ENCODE assay signal across 8 cellular contexts in the genomic region with DNA sequence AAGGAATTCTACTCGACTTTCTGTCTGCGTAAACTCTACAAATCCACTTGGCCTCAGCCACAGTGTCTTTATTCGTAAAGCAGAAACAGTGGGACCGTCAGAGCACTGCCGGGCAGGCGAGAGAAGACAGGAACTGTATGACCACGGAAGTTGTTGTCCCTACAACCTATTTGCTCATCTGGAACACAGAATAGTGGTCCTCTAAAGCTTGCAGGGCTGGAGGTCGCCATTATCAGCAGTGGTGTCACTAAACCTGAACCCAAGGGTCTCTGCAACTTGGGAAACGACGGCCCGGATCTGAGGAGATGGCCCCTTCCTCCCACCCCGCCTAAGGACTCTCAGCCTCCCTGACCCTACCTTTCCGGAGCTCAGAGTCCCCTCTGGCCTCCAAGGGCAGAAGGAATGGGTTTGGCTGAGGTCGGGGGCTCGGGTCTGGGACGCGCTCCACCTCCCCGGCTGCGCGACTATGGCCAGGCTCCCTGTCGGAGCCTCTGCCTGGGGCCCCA. TPM values are rescaled to one million over a fixed set of nuclear protein-coding genes. Genes with fewer than 3 reads are reported as not detected.
A peak's percentile ranks its signal among the peaks of the same experiment; 100 is the strongest.
DNase-seq lines count a peak whose midpoint lies in the region; ATAC-seq and TF ChIP-seq lines count a peak whose summit lies in the region.

No MANE protein-coding gene starts in this region.

- ATAC-seq in HG02852 (IDR thresholded peaks at IDR 0.05; ENCODE audit: unreplicated experiment), result peak; percentile 3
- no peak for ATAC-seq in GM21786 (IDR thresholded peaks at IDR 0.05; ENCODE audit: unreplicated experiment)

- no peaks in the 10 kb centered on the region for H3K9me3 ChIP-seq in DOHH2 (ENCODE audit: control insufficient read depth, insufficient read depth, low read length)

- POLR2A ChIA-PET in activated CD4-positive, alpha-beta memory T cell treated with anti-CD3 and anti-CD28 coated beads, Interleukin-2, amount 10 ng/mL, durations not matched to agents 7 days and 5 days (lab: Charles Lee), result interaction anchor here (0.8 to 2.8 kb wide), 14 partner anchors 10 to 272 kb away, joined by 3 to 18 read pairs (median 6); partner anchors contain the start of genes POR and TMEM120A

- no peaks in the 10 kb centered on the region for H3F3A ChIP-seq in DOHH2 (ENCODE audit: control insufficient read depth, insufficient read depth)

- peak; percentile 22 for DNase-seq in activated CD4-positive, alpha-beta memory T cell treated with anti-CD3 and anti-CD28 coated beads, Interleukin-2, amount 10 ng/mL, durations not matched to agents 7 days and 5 days
- DNase-seq in glutamatergic neuron (peak; percentile 31), progenitor cell of endocrine pancreas (ENCODE audit: low spot score, unreplicated experiment) (no peak), KG1 (lab: John Stamatoyannopoulos, UW) (no peak), NCI-H446 (lab: John Stamatoyannopoulos, UW) (no peak)

- peaks cover 16% of the 10 kb centered on the region; the same call in 1 of the 2 replicates for H4K20me1 ChIP-seq in DOHH2 (ENCODE audit: control insufficient read depth, insufficient read depth, low read depth, low read length)

- H3K9me2 ChIP-seq in DOHH2 (replicated peaks; ENCODE audit: control insufficient read depth, low read length), result no peaks in the 10 kb centered on the region

- H3K4me3 ChIP-seq in DOHH2 (ENCODE audit: low read length), result peak overlapping the region; percentile 86

- H3K79me2 ChIP-seq in DOHH2 (ENCODE audit: control insufficient read depth, low read length), result peaks cover 98% of the 10 kb centered on the region

- CTCF ChIA-PET in activated CD4-positive, alpha-beta memory T cell treated with anti-CD3 and anti-CD28 coated beads, Interleukin-2, amount 10 ng/mL, durations not matched to agents 7 days and 5 days (lab: Charles Lee), result interaction anchor here (0.6 to 2.2 kb wide), 5 partner anchors 15 to 270 kb away, joined by 3 to 7 read pairs (median 3); no protein-coding TSS in a partner anchor

- peaks cover 63% of the 10 kb centered on the region for H3K36me3 ChIP-seq in DOHH2 (ENCODE audit: control insufficient read depth, low read length)

- H3K27ac Mint-ChIP-seq in activated CD4-positive, alpha-beta memory T cell treated with anti-CD3 and anti-CD28 coated beads, Interleukin-2, amount 10 ng/mL, durations not matched to agents 7 days and 5 days, result peak overlapping the region; percentile 92
- peak overlapping the region; percentile 97 for H3K27ac Mint-ChIP-seq in glutamatergic neuron (ENCODE audit: unreplicated experiment)
- peak overlapping the region; percentile 99 for H3K27ac Mint-ChIP-seq in progenitor cell of endocrine pancreas

- no peaks in the 10 kb centered on the region for H3K9me3 Mint-ChIP-seq in activated CD4-positive, alpha-beta memory T cell treated with anti-CD3 and anti-CD28 coated beads, Interleukin-2, amount 10 ng/mL, durations not matched to agents 7 days and 5 days
- H3K9me3 Mint-ChIP-seq in glutamatergic neuron (ENCODE audit: unreplicated experiment), result peaks cover 6% of the 10 kb centered on the region
- no peaks in the 10 kb centered on the region for H3K9me3 Mint-ChIP-seq in progenitor cell of endocrine pancreas (ENCODE audit: low read depth)

- peak overlapping the region; percentile 77 for H3K27ac ChIP-seq in DOHH2 (ENCODE audit: low read depth, low read length)

- peak overlapping the region; percentile 95 for H3K4me3 Mint-ChIP-seq in activated CD4-positive, alpha-beta memory T cell treated with anti-CD3 and anti-CD28 coated beads, Interleukin-2, amount 10 ng/mL, durations not matched to agents 7 days and 5 days
- H3K4me3 Mint-ChIP-seq in glutamatergic neuron (ENCODE audit: unreplicated experiment) (peak overlapping the region; percentile 98), progenitor cell of endocrine pancreas (ENCODE audit: low read depth) (peak overlapping the region; percentile 97)

- TF ChIP-seq CTCF in DOHH2 (IDR thresholded peaks at IDR 0.05; ENCODE audit: low read depth, low read length, poor library complexity, severe bottlenecking) (no peak), glutamatergic neuron (IDR thresholded peaks at IDR 0.05; ENCODE audit: partially characterized antibody, unreplicated experiment) (no peak), progenitor cell of endocrine pancreas (IDR thresholded peaks at IDR 0.05; ENCODE audit: unreplicated experiment) (no peak)

- no peaks in the 10 kb centered on the region for H3K27me3 ChIP-seq in DOHH2 (ENCODE audit: control insufficient read depth, low read length)

- peaks cover 51% of the 10 kb centered on the region for H3K4me1 Mint-ChIP-seq in activated CD4-positive, alpha-beta memory T cell treated with anti-CD3 and anti-CD28 coated beads, Interleukin-2, amount 10 ng/mL, durations not matched to agents 7 days and 5 days
- peaks cover 2% of the 10 kb centered on the region for H3K4me1 Mint-ChIP-seq in glutamatergic neuron (ENCODE audit: low read depth, unreplicated experiment)
- peaks cover 19% of the 10 kb centered on the region for H3K4me1 Mint-ChIP-seq in progenitor cell of endocrine pancreas (ENCODE audit: low read depth)

- H3K4me2 ChIP-seq in DOHH2 (ENCODE audit: low read length), result peak overlapping the region; percentile 80

- peaks cover 35% of the 10 kb centered on the region for H3K36me3 Mint-ChIP-seq in activated CD4-positive, alpha-beta memory T cell treated with anti-CD3 and anti-CD28 coated beads, Interleukin-2, amount 10 ng/mL, durations not matched to agents 7 days and 5 days (ENCODE audit: low read depth)
- H3K36me3 Mint-ChIP-seq in glutamatergic neuron (ENCODE audit: unreplicated experiment) (no peaks in the 10 kb centered on the region), progenitor cell of endocrine pancreas (ENCODE audit: insufficient read depth) (peaks cover 7% of the 10 kb centered on the region)

- H3K27me3 Mint-ChIP-seq in activated CD4-positive, alpha-beta memory T cell treated with anti-CD3 and anti-CD28 coated beads, Interleukin-2, amount 10 ng/mL, durations not matched to agents 7 days and 5 days, result no peaks in the 10 kb centered on the region
- H3K27me3 Mint-ChIP-seq in glutamatergic neuron (ENCODE audit: unreplicated experiment) (peaks cover 3% of the 10 kb centered on the region), progenitor cell of endocrine pancreas (no peaks in the 10 kb centered on the region)

- peaks cover 36% of the 10 kb centered on the region for H3K4me1 ChIP-seq in DOHH2 (ENCODE audit: control insufficient read depth, low read length)

RNA-seq across cellular contexts. Expression of gene STYXL1, which starts 0.4 kb away (rescaled TPM):
- total RNA-seq in activated CD4-positive, alpha-beta memory T cell treated with anti-CD3 and anti-CD28 coated beads, Interleukin-2, amount 10 ng/mL, durations not matched to agents 7 days and 5 days, result 10 to 100 TPM; 37.3 to 40.4 TPM
- total RNA-seq in glutamatergic neuron (ENCODE audit: unreplicated experiment) (41.8 TPM), progenitor cell of endocrine pancreas (48.5 and 49.7 TPM in 2 replicates)

RNA-seq across cellular contexts. Expression of gene MDH2, which starts 0.5 kb away (rescaled TPM):
- 100 to 1,000 TPM; 159 to 161 TPM for total RNA-seq in activated CD4-positive, alpha-beta memory T cell treated with anti-CD3 and anti-CD28 coated beads, Interleukin-2, amount 10 ng/mL, durations not matched to agents 7 days and 5 days
- total RNA-seq in glutamatergic neuron (ENCODE audit: unreplicated experiment), result 126 TPM
- 119 and 122 TPM in 2 replicates for total RNA-seq in progenitor cell of endocrine pancreas

RNA-seq across cellular contexts. Expression of gene TMEM120A, which starts 53.0 kb away (rescaled TPM):
- 10 to 100 TPM; 34.3 to 34.9 TPM for total RNA-seq in activated CD4-positive, alpha-beta memory T cell treated with anti-CD3 and anti-CD28 coated beads, Interleukin-2, amount 10 ng/mL, durations not matched to agents 7 days and 5 days
- total RNA-seq in glutamatergic neuron (ENCODE audit: unreplicated experiment) (26.4 TPM), progenitor cell of endocrine pancreas (35.7 and 39.3 TPM in 2 replicates)

Comparison
In these comparisons a context has a peak if more than half of its experiments do, and no peak if none do; other contexts are left out.
1. DNase-seq: peak in activated CD4-positive, alpha-beta memory T cell treated with anti-CD3 and anti-CD28 coated beads, Interleukin-2, amount 10 ng/mL, durations not matched to agents 7 days and 5 days (single experiment) and glutamatergic neuron (single experiment); none in progenitor cell of endocrine pancreas (single experiment), KG1 (single experiment) and NCI-H446 (0 of 2).
2. Peak in every context shown above with its lines, with median percentiles within 50 percentile points of each other: H3K27ac Mint-ChIP-seq and H3K4me3 Mint-ChIP-seq.